8 cellular contexts compared by ENCODE assay signal in the genomic region with DNA sequence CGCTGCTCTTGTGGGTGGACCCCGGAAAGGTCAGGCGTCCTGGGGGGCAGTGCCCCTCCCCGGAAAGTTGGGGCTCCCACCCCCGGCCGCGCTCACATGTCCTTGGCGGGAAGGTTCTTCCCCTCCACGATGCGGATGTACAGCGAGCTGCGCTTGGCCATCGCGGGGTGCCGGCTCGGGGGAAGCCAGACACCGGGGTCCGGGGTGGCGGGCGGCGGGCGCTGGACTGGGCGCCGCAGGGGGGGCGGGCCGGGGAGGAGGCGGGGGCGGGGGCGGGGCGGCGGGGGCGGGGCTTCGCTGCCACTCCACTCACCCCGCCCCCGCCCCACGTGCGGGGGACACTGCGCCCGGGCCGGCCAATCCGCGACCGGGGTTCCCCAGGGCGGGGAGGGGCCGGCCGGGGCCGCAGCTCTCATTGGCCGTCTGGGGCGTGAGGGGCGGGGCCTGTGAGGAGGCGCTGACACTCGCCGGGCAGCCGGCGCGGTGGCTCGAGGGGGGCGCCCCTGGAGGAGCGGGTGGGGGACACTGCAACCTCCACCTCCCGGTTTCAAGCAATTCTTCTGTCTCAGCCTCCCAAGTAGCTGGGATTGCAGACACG. TPM values are rescaled to one million over a fixed set of nuclear protein-coding genes. Genes with fewer than 3 reads are reported as not detected.
A peak's percentile ranks its signal among the peaks of the same experiment; 100 is the strongest.
DNase-seq lines count a peak whose midpoint lies in the region; ATAC-seq and TF ChIP-seq lines count a peak whose summit lies in the region.
"Not testable (repeated sequence)": the region's sequence is repeated elsewhere in the genome, so short reads cannot be mapped to it uniquely, and the experiment has no call there.

Gene RASA4B (minus strand): TSS at position 228 of the 598 bp plus-strand sequence. CDS start 67 bp downstream, at position 161.

- H3K4me1 ChIP-seq in GM23248 (ENCODE audit: insufficient read depth); heart left ventricle; vagina: not testable (repeated sequence)

- H2AFZ ChIP-seq in GM23248, result not testable (repeated sequence)

- not testable (repeated sequence) for H3K9me2 ChIP-seq in GM23248 (ENCODE audit: insufficient read depth)

- in situ Hi-C loops in GM23248 (cut with MboI), result not testable (repeated sequence)

- not testable (repeated sequence) for H3K79me2 ChIP-seq in GM23248 (ENCODE audit: insufficient read depth)

- TF ChIP-seq CTCF in heart left ventricle (IDR thresholded peaks at IDR 0.05); nephron (IDR thresholded peaks at IDR 0.05; ENCODE audit: unreplicated experiment in 3 of 3); vagina (IDR thresholded peaks at IDR 0.05): not testable (repeated sequence)

- not testable (repeated sequence) for H3K4me1 Mint-ChIP-seq in nephron

- DNase-seq in GM23248 (peak; percentile 1), heart left ventricle (peak in 4 of 5 donors; percentile 13 to 66 (median 29))
- DNase-seq in vagina (ENCODE audit: extremely low spot score in 2 of 2), result not testable (repeated sequence)

- ATAC-seq in GM18867 (IDR thresholded peaks at IDR 0.05; ENCODE audit: unreplicated experiment) (peak; percentile 78), HG03280 (IDR thresholded peaks at IDR 0.05; ENCODE audit: unreplicated experiment) (peak; percentile 85), heart left ventricle (peak; percentile 92 to 97 (median 94))

- not testable (repeated sequence) for TF ChIP-seq POLR2A in heart left ventricle (IDR thresholded peaks at IDR 0.05); vagina (IDR thresholded peaks at IDR 0.05)

- not testable (repeated sequence) for H3K9me3 Mint-ChIP-seq in nephron

- no CpG with 5 or more reads among the region's 61 CpGs for WGBS in GM23248 (ENCODE audit: low coverage in 1 of 2, low lambda C conversion rate in 2 of 2, missing lambda C conversion rate in 2 of 2), 2 experiments
- 0 to 5% (median 0%) methylated on average over 4 to 12 of the region's 61 CpGs for WGBS in adipose tissue, 3 donors
- WGBS in heart left ventricle, 4 donors, result 0 to 1% methylated on average over 17 to 20 of the region's 61 CpGs; no CpG with 5 or more reads in 2 of the 4 donors

- H3K27me3 ChIP-seq in GM23248 (replicated peaks; ENCODE audit: insufficient read depth); heart left ventricle; vagina: not testable (repeated sequence)

- not testable (repeated sequence) for H3K36me3 ChIP-seq in GM23248 (ENCODE audit: low read depth); heart left ventricle; vagina

- intact Hi-C loops in T-helper 1 cell treated with Interleukin-12 subunit alpha and Interleukin-12 subunit beta and Interleukin-4 antibody, amounts not matched to agents 30 ng/mL and 1 ng/mL, for 36 hours (cut with micrococcal nuclease); heart left ventricle (cut with DNase I); vagina (cut with DNase I): not testable (repeated sequence)

- H3K4me3 ChIP-seq in GM23248, vagina: not testable (repeated sequence)
- peak within 1 kb of the TSS in 4 of 12 donors; percentile 32 to 39 (median 38) for H3K4me3 ChIP-seq in heart left ventricle

- not testable (repeated sequence) for H3K27ac Mint-ChIP-seq in nephron

- not testable (repeated sequence) for H3K27me3 Mint-ChIP-seq in nephron (ENCODE audit: low read depth)

- peak within 1 kb of the TSS; percentile 47 to 66 (median 64) for H3K4me3 Mint-ChIP-seq in nephron

- not testable (repeated sequence) for H3F3A ChIP-seq in GM23248 (ENCODE audit: insufficient read depth)

- H3K9ac ChIP-seq in GM23248, result not testable (repeated sequence)

- not testable (repeated sequence) for H3K9me3 ChIP-seq in GM23248 (ENCODE audit: low read depth); heart left ventricle; vagina

- not testable (repeated sequence) for H4K20me1 ChIP-seq in GM23248 (ENCODE audit: insufficient read depth)

- H3K4me2 ChIP-seq in GM23248 (ENCODE audit: unreplicated experiment), result not testable (repeated sequence)

- H3K27ac ChIP-seq in GM23248; adipose tissue (ENCODE audit: low read depth, low read length); heart left ventricle; vagina: not testable (repeated sequence)

- not testable (repeated sequence) for H3K36me3 Mint-ChIP-seq in nephron (ENCODE audit: low read depth)

RNA-seq across cellular contexts. Expression of gene RASA4B, which starts in this region (rescaled TPM):
- 0.13 and 1.1 TPM in 2 replicates for total RNA-seq in GM23248 (2014; rRNA removed; shearing (Covaris generic))
- polyA plus RNA-seq in GM23248 (2016; fragmentation: Nextera tagmentation; extraction: Ambion mirVana), result 0.72 and 1.0 TPM in 2 replicates
- total RNA-seq in T-helper 1 cell treated with Interleukin-12 subunit alpha and Interleukin-12 subunit beta and Interleukin-4 antibody, amounts not matched to agents 30 ng/mL and 1 ng/mL, for 36 hours, result 11.3 and 16.1 TPM in 2 replicates
- polyA plus RNA-seq in adipose tissue, result 10 to 100 TPM in 2 of 3 donors, 1 to 10 TPM in 1; 9.7 to 17.1 (median 12.6) TPM
- 10 to 100 TPM in 2 of 9 donors, 1 to 10 TPM in 7; 3.3 to 28.1 (median 7.1) TPM for total RNA-seq in heart left ventricle
- polyA plus RNA-seq in heart left ventricle, result 1 to 10 TPM; 2.7 to 3.2 TPM
- total RNA-seq in vagina, result 19.6 TPM
